2 cellular contexts compared by ENCODE assay signal in the genomic region with DNA sequence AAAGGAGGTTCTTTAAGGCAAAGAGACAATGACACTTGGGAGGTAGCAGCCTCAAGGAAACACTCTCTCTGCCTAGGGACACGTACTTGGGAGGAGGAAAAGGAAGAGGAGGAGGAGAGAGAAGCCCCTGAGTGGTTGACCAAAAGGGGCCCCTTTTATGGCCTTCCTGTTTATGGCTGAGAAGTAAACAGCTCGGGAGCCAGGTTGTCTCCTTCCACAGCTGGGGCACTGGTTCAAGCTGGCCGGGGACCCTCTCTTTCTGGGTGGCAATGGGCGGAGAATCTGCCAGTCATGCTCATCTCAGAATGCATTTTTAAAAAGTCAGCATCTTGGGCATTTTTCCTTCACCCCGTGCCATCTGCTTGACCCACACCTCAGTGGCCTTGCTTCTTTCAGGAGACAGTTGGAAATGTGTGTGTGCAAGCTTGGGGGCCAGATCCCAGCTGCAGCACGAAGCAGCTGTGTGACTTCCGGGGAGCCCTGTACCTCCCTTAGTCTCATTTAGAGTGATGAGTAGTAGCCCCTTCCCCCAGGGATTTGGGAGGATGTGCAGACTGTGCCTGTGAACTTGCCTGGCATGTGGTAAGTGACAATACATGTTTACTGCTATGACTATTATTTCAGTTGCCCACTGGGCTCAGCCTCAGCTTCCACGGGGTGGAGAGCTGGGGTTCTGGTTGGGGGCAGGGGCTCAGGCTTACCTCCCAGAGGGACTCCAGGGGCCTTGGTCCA.
A peak's percentile ranks its signal among the peaks of the same experiment; 100 is the strongest.
TF ChIP-seq lines count a peak whose summit lies in the region.

No MANE protein-coding gene starts in this region.

TF ChIP-seq in HepG2, 621 proteins besides CTCF, POLR2A, EP300 and RAD21:
- TF ChIP-seq GFI1 (CRISPR knock-in tag; IDR thresholded peaks at IDR 0.05; ENCODE audit: borderline replicate concordance): no peak
- peak; percentile 56 for TF ChIP-seq NFE2L2 (IDR thresholded peaks at IDR 0.05; ENCODE audit: low read length)

TF ChIP-seq in H1, 55 proteins besides CTCF, POLR2A, EP300 and RAD21:
- no peak for TF ChIP-seq NRF1 (IDR thresholded peaks at IDR 0.05; ENCODE audit: low read depth, low read length)
- no peak for TF ChIP-seq SRF (IDR thresholded peaks at IDR 0.05; ENCODE audit: low read depth, low read length)
- no peak for TF ChIP-seq EZH2 (IDR thresholded peaks at IDR 0.05; ENCODE audit: low read depth, low read length, severe bottlenecking)
TF ChIP-seq in H1: peak in this region for 0.
